26 cellular contexts compared by ENCODE assay signal in the genomic region with DNA sequence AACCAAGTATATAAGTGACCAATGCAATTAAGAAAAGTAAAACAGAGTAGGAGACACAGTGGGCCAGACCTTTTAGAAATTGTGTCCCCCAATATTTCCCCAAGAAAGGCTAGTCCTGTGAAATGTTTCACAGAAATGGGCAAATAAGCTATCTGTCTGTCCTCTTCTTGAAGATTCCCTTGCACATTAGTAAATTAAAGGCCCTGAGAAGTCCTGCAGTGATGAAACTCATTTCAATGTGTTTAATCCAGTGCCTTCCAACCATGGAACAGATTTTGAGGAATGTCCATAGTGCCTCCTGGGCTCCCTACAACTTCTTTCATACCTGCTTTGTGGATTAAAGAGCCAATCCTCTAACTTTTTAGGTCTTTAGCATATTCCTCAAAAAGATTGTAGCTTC.
"Had no signal": no experiment of that assay in that cellular context is flagged by ENCODE, and none has a peak within 500 bp of the region (broad histone marks: within the 10 kb centered on the region; RNA-seq: fewer than 3 reads in every experiment).

No MANE protein-coding gene starts in this region.

- H3K9me3 ChIP-seq: suprapubic skin, testis, thoracic aorta, thyroid gland, transverse colon, upper lobe of right lung, uterus, vagina had no signal

- H3K36me3 ChIP-seq: stomach, suprapubic skin, thoracic aorta, thyroid gland, tibial artery, tibial nerve, transverse colon, upper lobe of left lung, upper lobe of right lung, uterus, vagina had no signal

- H3K27me3 ChIP-seq: stomach, suprapubic skin, testis, thyroid gland, tibial artery, tibial nerve, transverse colon, upper lobe of left lung, upper lobe of right lung, uterus, vagina had no signal

- H3K4me1 ChIP-seq: testis, thyroid gland, tibial artery, tibial nerve, transverse colon, upper lobe of right lung, uterus, vagina had no signal

- H3K27ac ChIP-seq: suprapubic skin, testis, thoracic aorta, thyroid gland, tibial artery, tibial nerve, transverse colon, upper lobe of left lung, upper lobe of right lung, uterus, vagina had no signal

- DNase-seq: stimulated activated CD4-positive, alpha-beta T cell treated with anti-CD3 and anti-CD28 coated beads, Interleukin-2, amount 100 ng/mL, for 48 hours; stimulated activated CD4-positive, alpha-beta T cell treated with anti-CD3 and anti-CD28 coated beads, Interleukin-4, amount 100 ng/mL, for 1 hour; stimulated activated CD4-positive, alpha-beta T cell treated with anti-CD3 and anti-CD28 coated beads, Interleukin-4, amount 100 ng/mL, for 24 hours; stimulated activated CD4-positive, alpha-beta T cell treated with anti-CD3 and anti-CD28 coated beads, Interleukin-4, amount 100 ng/mL, for 4 hours; stimulated activated CD8-positive, alpha-beta memory T cell treated with anti-CD3 and anti-CD28 coated beads, Interleukin-4, amount 100 ng/mL, for 48 hours; stimulated activated naive B cell treated with anti-CD40 and anti-IgM and Interleukin-4, amounts not matched to agents 10 μg/mL and 1 μg/mL and 100 μg/mL, for 72 hours; stimulated activated naive CD4-positive, alpha-beta T cell; stimulated activated naive CD4-positive, alpha-beta T cell treated with Interleukin-2 at 50 U/mL for 16 hours; stimulated activated naive CD8-positive, alpha-beta T cell treated with anti-CD3 and anti-CD28 coated beads, Interleukin-15, amount 100 ng/mL, for 72 hours; stimulated activated naive CD8-positive, alpha-beta T cell treated with anti-CD3 and anti-CD28 coated beads, Interleukin-15, Interleukin-2, amounts not matched to agents 100 U/mL and 50 U/mL, for 24 hours; stomach; substantia nigra; testis; thyroid gland; tibial artery; transverse colon; trophoblast cell; upper lobe of left lung; upper lobe of right lung; uterus had no signal

- H3K4me3 ChIP-seq: stomach, suprapubic skin, testis, thoracic aorta, thyroid gland, tibial artery, tibial nerve, transverse colon, upper lobe of left lung, upper lobe of right lung, uterus, vagina had no signal

- ATAC-seq: stimulated activated effector memory CD8-positive, alpha-beta T cell treated with anti-CD3 and anti-CD28 coated beads, Interleukin-12 subunit alpha, Interleukin-12 subunit beta, amount 100 ng/mL, for 72 hours; stimulated activated memory B cell treated with anti-CD40 and anti-IgM and Interleukin-4, amounts not matched to agents 10 μg/mL and 1 μg/mL and 100 μg/mL, for 72 hours; stimulated activated naive B cell treated with anti-CD40 and anti-IgM and Interleukin-4, amounts not matched to agents 10 μg/mL and 1 μg/mL and 100 μg/mL, for 72 hours; stimulated activated naive CD8-positive, alpha-beta T cell treated with anti-CD3 and anti-CD28 coated beads, Interleukin-15, amount 100 ng/mL, for 72 hours; stimulated activated naive CD8-positive, alpha-beta T cell treated with anti-CD3 and anti-CD28 coated beads, Interleukin-15, Interleukin-2, amounts not matched to agents 100 U/mL and 50 U/mL, for 24 hours; upper lobe of right lung had no signal
